In genomic region chr19:8446055-8446709, GRCh38 we compare ENCODE assay signal across 1 cellular context.
TF ChIP-seq lines count a peak whose summit lies in the region.

No MANE protein-coding gene starts in this region.

TF ChIP-seq in IMR-90, 13 proteins besides CTCF, POLR2A, EP300 and RAD21 (continued from another document):
- TF ChIP-seq USF2 (IDR thresholded peaks at IDR 0.05; ENCODE audit: low read depth, low read length) = no peak
- no peak for TF ChIP-seq BHLHE40 (IDR thresholded peaks at IDR 0.05; ENCODE audit: low read depth, low read length)
- no peak for TF ChIP-seq SMC3 (IDR thresholded peaks at IDR 0.05; ENCODE audit: low read depth, low read length)
- TF ChIP-seq MXI1 (IDR thresholded peaks at IDR 0.05; ENCODE audit: borderline replicate concordance, low read depth, low read length) = no peak
- TF ChIP-seq NFE2L2 (IDR thresholded peaks at IDR 0.05; ENCODE audit: low read depth, low read length) = no peak
- no peak for TF ChIP-seq ELK1 (IDR thresholded peaks at IDR 0.05; ENCODE audit: borderline replicate concordance, low read depth, low read length)
- TF ChIP-seq FOS (IDR thresholded peaks at IDR 0.05; ENCODE audit: low read depth, low read length) = no peak
